In genomic region chr4:6986781-6987565, GRCh38 we compare ENCODE assay signal across 8 cellular contexts.
DNase-seq lines count a peak whose midpoint lies in the region; ATAC-seq and TF ChIP-seq lines count a peak whose summit lies in the region.

No MANE protein-coding gene starts in this region.

- H3K4me3 ChIP-seq in OCI-LY3 (ENCODE audit: low read length): peak overlapping the region; percentile 96
- H3K4me3 ChIP-seq in mucosa of rectum (ENCODE audit: low read length in 2 of 2): peak overlapping the region; percentile 91

- H3K9me3 ChIP-seq in OCI-LY3 (ENCODE audit: insufficient read depth, low read length) (no peaks in the 10 kb centered on the region), mucosa of rectum (ENCODE audit: control insufficient read depth in 2 of 2, low read length in 2 of 2) (no peaks in the 10 kb centered on the region)

- H4K20me1 ChIP-seq in OCI-LY3 (ENCODE audit: insufficient read depth, low read length): peaks cover 11% of the 10 kb centered on the region; the same call in 1 of the 2 replicates

- H3K27ac ChIP-seq in OCI-LY3 (ENCODE audit: low read length) (peak overlapping the region; percentile 59), epithelial cell of prostate (peak overlapping the region; percentile 98), mucosa of rectum (ENCODE audit: low read depth in 2 of 2, low read length in 2 of 2) (peak overlapping the region; percentile 87 to 89)

- H3K4me1 ChIP-seq in OCI-LY3 (ENCODE audit: low read length) (peaks cover 28% of the 10 kb centered on the region), mucosa of rectum (ENCODE audit: control insufficient read depth in 2 of 2, insufficient read depth in 2 of 2, low read length in 2 of 2) (peaks cover 32 to 40% of the 10 kb centered on the region in 2 donors)

- H3K79me2 ChIP-seq in OCI-LY3 (ENCODE audit: low read length): peaks cover 68% of the 10 kb centered on the region

- ATAC-seq in GM21515 (IDR thresholded peaks at IDR 0.05; ENCODE audit: unreplicated experiment): peak; percentile 65

- peak overlapping the region; percentile 90 for H3K4me2 ChIP-seq in OCI-LY3 (ENCODE audit: low read length)

- H3K9ac ChIP-seq in OCI-LY3 (ENCODE audit: low read length) (peak overlapping the region; percentile 82), mucosa of rectum (ENCODE audit: low read depth in 1 of 2, low read length in 2 of 2) (peak overlapping the region; percentile 86 to 88)

- H2AFZ ChIP-seq in OCI-LY3 (ENCODE audit: low read depth, low read length): 0 out of 2 replicates have a peak overlapping the region, but pooled peaks have one; percentile 44

- H3K36me3 ChIP-seq in OCI-LY3 (replicated peaks; ENCODE audit: low read depth, low read length) (peaks cover 3% of the 10 kb centered on the region), mucosa of rectum (ENCODE audit: control insufficient read depth in 2 of 2, insufficient read depth in 2 of 2, low read length in 2 of 2) (no peaks in the 10 kb centered on the region)

- H3K27me3 ChIP-seq in OCI-LY3 (ENCODE audit: low read depth, low read length) (no peaks in the 10 kb centered on the region), mucosa of rectum (ENCODE audit: control insufficient read depth in 2 of 2, insufficient read depth in 2 of 2, low read length in 2 of 2) (no peaks in the 10 kb centered on the region)

- no peak for TF ChIP-seq CTCF in OCI-LY3 (IDR thresholded peaks at IDR 0.05; ENCODE audit: low read depth, low read length)

- DNase-seq in DMS114 treated with DMSO at 0.1 percent for 48 hours (lab: John Stamatoyannopoulos, UW; ENCODE audit: unreplicated experiment) (peak; percentile 73), HuH-7 (ENCODE audit: low spot score) (peak; percentile 89), activated T-cell treated with anti-CD3 and anti-CD28 coated beads for 4 hours (peak; percentile 89), epithelial cell of prostate (ENCODE audit: low read depth, low spot score) (peak; percentile 56)
- peak; percentile 89 for DNase-seq in stimulated activated CD8-positive, alpha-beta memory T cell treated with anti-CD3 and anti-CD28 coated beads, Interleukin-4, amount 100 ng/mL, for 24 hours (ENCODE audit: low read depth)

Comparison
In these comparisons a context has a peak if more than half of its experiments do, and no peak if none do; other contexts are left out.
1. Peak in every context shown above with its lines: DNase-seq, ATAC-seq, H3K4me3 ChIP-seq and H3K27ac ChIP-seq.